In genomic region chr22:29157759-29158535, GRCh38 we compare ENCODE assay signal across 2 cellular contexts.
TF ChIP-seq lines count a peak whose summit lies in the region.

No MANE protein-coding gene starts in this region.

TF ChIP-seq in HepG2, 621 proteins besides CTCF, POLR2A, EP300 and RAD21 (continues in another document):
- TF ChIP-seq SUZ12 (IDR thresholded peaks at IDR 0.05; ENCODE audit: low read depth, low read length), result peak; percentile 31; the same call in 1 of the 2 replicates
- peak; percentile 85 for TF ChIP-seq USF2 (IDR thresholded peaks at IDR 0.05; ENCODE audit: low read depth, low read length)
- TF ChIP-seq USF2 (CRISPR knock-in tag; IDR thresholded peaks at IDR 0.05; ENCODE audit: borderline replicate concordance), result peak; percentile 76; the same call in 1 of the 2 replicates
- TF ChIP-seq ZBTB14 (CRISPR knock-in tag; IDR thresholded peaks at IDR 0.05), result no peak
- TF ChIP-seq MBD4 (IDR thresholded peaks at IDR 0.05; ENCODE audit: borderline replicate concordance, low read length), result no peak
- TF ChIP-seq KLF11 (CRISPR knock-in tag; IDR thresholded peaks at IDR 0.05), result no peak
- peak; percentile 89 for TF ChIP-seq ZNF143 (CRISPR knock-in tag; IDR thresholded peaks at IDR 0.05)
- no peak for TF ChIP-seq NCOA5 (CRISPR knock-in tag; IDR thresholded peaks at IDR 0.05)
- no peak for TF ChIP-seq HES4 (CRISPR knock-in tag; IDR thresholded peaks at IDR 0.05; ENCODE audit: borderline replicate concordance)
- peak; percentile 83 for TF ChIP-seq RAD51 (IDR thresholded peaks at IDR 0.05; ENCODE audit: borderline replicate concordance)
- no peak for TF ChIP-seq BRD4 (CRISPR knock-in tag; IDR thresholded peaks at IDR 0.05)
- no peak for TF ChIP-seq MAFG (CRISPR knock-in tag; IDR thresholded peaks at IDR 0.05)
- no peak for TF ChIP-seq PATZ1 (CRISPR knock-in tag; IDR thresholded peaks at IDR 0.05)
- TF ChIP-seq CREM (IDR thresholded peaks at IDR 0.05), result no peak
- TF ChIP-seq CREM (CRISPR knock-in tag; IDR thresholded peaks at IDR 0.05), result no peak
- TF ChIP-seq ZNF782 (CRISPR knock-in tag; IDR thresholded peaks at IDR 0.05; ENCODE audit: borderline replicate concordance), result no peak
- no peak for TF ChIP-seq NFE2 (CRISPR knock-in tag; IDR thresholded peaks at IDR 0.05)
- 0 out of 2 replicates have a peak, but pooled peaks have one; percentile 33 for TF ChIP-seq NFYB (CRISPR knock-in tag; IDR thresholded peaks at IDR 0.05)
- no peak for TF ChIP-seq CREB1 (IDR thresholded peaks at IDR 0.05)
- no peak for TF ChIP-seq CREB1 (CRISPR knock-in tag; IDR thresholded peaks at IDR 0.05)
- peak; percentile 60 for TF ChIP-seq HCFC1 (IDR thresholded peaks at IDR 0.05; ENCODE audit: low read depth, low read length)
- TF ChIP-seq POGK (CRISPR knock-in tag; conservative IDR thresholded peaks at IDR 0.05), result no peak
- no peak for TF ChIP-seq RNF219 (CRISPR knock-in tag; IDR thresholded peaks at IDR 0.05)
- peak; percentile 39; the same call in 1 of the 2 replicates for TF ChIP-seq ZNF644 (CRISPR knock-in tag; IDR thresholded peaks at IDR 0.05; ENCODE audit: low read depth)
- no peak for TF ChIP-seq ZBTB1 (CRISPR knock-in tag; IDR thresholded peaks at IDR 0.05; ENCODE audit: borderline replicate concordance)

TF ChIP-seq in H1, 55 proteins besides CTCF, POLR2A, EP300 and RAD21:
- TF ChIP-seq SIX5 (IDR thresholded peaks at IDR 0.05; ENCODE audit: low read depth, low read length), result peak; percentile 68
- no peak for TF ChIP-seq KDM5A (IDR thresholded peaks at IDR 0.05; ENCODE audit: low read length)
- peak; percentile 75 for TF ChIP-seq E2F6 (IDR thresholded peaks at IDR 0.05)
- peak; percentile 60; the same call in 1 of the 2 replicates for TF ChIP-seq YY1 (IDR thresholded peaks at IDR 0.05; ENCODE audit: low read depth, low read length)
- peak; percentile 67 for TF ChIP-seq MAX (IDR thresholded peaks at IDR 0.05)
- no peak for TF ChIP-seq CHD2 (IDR thresholded peaks at IDR 0.05; ENCODE audit: low read length)
- peak; percentile 83 for TF ChIP-seq USF2 (IDR thresholded peaks at IDR 0.05; ENCODE audit: low read length)
TF ChIP-seq in H1: peak in this region for 5.
